ENCODE assay signal across 13 cellular contexts in the genomic region with DNA sequence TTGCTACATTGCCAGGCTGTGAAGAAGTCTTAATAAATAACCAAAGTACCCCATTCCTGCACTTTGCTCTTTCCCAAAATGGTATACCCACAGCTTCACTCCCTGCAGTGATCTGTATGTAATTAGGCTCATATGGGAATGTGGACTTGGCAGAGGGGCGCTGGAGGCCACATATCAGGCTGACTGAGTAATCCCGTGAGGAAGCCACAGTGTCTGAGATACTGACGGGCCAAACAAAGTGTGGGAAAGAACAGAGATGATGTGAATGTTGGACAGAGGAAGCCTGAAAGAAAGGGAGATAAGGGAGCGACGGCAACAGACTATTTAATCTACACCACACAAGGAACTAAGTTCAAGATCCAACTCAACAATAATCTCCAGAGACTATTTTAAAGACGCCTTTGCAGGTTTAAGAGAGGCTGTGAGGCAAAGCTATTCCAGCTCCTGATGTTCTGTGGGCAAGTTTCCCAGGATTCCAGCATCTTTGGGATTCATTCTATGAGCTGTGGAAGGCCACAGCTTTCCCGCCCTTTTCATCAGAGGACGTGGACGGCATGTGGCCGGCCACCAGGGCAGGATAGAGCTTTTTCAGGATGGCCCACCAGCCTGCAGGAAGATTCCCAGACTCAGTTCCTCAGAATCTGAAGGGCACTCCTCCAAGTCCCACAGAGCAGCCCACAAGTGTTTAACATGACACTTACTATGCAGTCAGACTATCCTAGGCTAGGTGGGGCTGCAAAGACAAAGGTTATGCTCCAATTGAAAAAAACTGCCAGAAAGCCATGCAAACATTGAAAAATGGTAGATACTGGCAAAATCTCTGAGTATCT.
A peak's percentile ranks its signal among the peaks of the same experiment; 100 is the strongest.
DNase-seq lines count a peak whose midpoint lies in the region; ATAC-seq, FAIRE-seq and TF ChIP-seq lines count a peak whose summit lies in the region.
"Had no signal": no experiment of that assay in that cellular context is flagged by ENCODE, and none has a peak within 500 bp of the region (broad histone marks: within the 10 kb centered on the region; RNA-seq: fewer than 3 reads in every experiment).

No MANE protein-coding gene starts in this region.

- H3K9ac ChIP-seq in HCT116 (ENCODE audit: low read length) (no peak overlapping the region), K562 (ENCODE audit: insufficient read depth in 1 of 2, low read depth in 2 of 2, low read length in 2 of 2) (no peak overlapping the region)

- no peaks in the 10 kb centered on the region for H3K27me3 ChIP-seq in ACC112 (ENCODE audit: insufficient read depth, low read length)
- no peaks in the 10 kb centered on the region for H3K27me3 ChIP-seq in HCT116 (ENCODE audit: insufficient read depth, low read length)
- peaks cover 9 to 23% of the 10 kb centered on the region in 2 experiments; a peak in 3 of 5 replicates for H3K27me3 ChIP-seq in K562 (ENCODE audit: control insufficient read depth in 2 of 2, insufficient read depth in 2 of 2, low read length in 2 of 2)
- H3K27me3 ChIP-seq in small intestine (ENCODE audit: control insufficient read depth in 2 of 2, insufficient read depth in 2 of 2, low read length in 2 of 2): no peaks in the 10 kb centered on the region
- H3K27me3 ChIP-seq: neutrophil, tibial artery had no signal

- FAIRE-seq in K562 (lab: Jason Lieb, UNC): no peak
- FAIRE-seq in small intestine (lab: Jason Lieb, UNC): no peak
- no peak for FAIRE-seq in D721Med (lab: Jason Lieb, UNC)
- FAIRE-seq: TTC549 had no signal

- BruUV-seq in HCT116 (replicated peaks; lab: Mats Ljungman, UMichigan) (no TSS peak), K562 (replicated peaks; lab: Mats Ljungman, UMichigan) (no TSS peak)

- H3K79me2 ChIP-seq in ACC112 (ENCODE audit: control insufficient read depth, insufficient read depth, low read length, unreplicated experiment): no peaks in the 10 kb centered on the region
- H3K79me2 ChIP-seq in HCT116 (ENCODE audit: insufficient read depth, low read length): no peaks in the 10 kb centered on the region
- no peaks in the 10 kb centered on the region for H3K79me2 ChIP-seq in K562 (ENCODE audit: control insufficient read depth, insufficient read depth, low read length)

- TF ChIP-seq EP300 in K562 (IDR thresholded peaks at IDR 0.05; ENCODE audit: low read length): no peak

- in situ Hi-C loops in K562 (cut with MboI): no loop called here

- POLR2A ChIA-PET in HCT116 (lab: Charles Lee) (no interaction called here), K562 (lab: Yijun Ruan, JAX) (no interaction called here)

- ATAC-seq in HCT116 (peak; percentile 62), K562 (no peak), HG02642 (IDR thresholded peaks at IDR 0.05; ENCODE audit: poor library complexity, unreplicated experiment) (no peak)

- WGBS in K562 (ENCODE audit: insufficient coverage, low coverage, missing lambda C conversion rate): under 1% methylated on average over 10 of the region's 10 CpGs
- 62 to 73% (median 69%) methylated on average over 10 of the region's 10 CpGs for WGBS in small intestine, 3 donors

- H3K4me1 Mint-ChIP-seq in activated naive CD4-positive, alpha-beta T cell treated with anti-CD3 and anti-CD28 coated beads for 36 hours (ENCODE audit: low read depth): peaks cover 9% of the 10 kb centered on the region

- H3K9me1 ChIP-seq in K562 (ENCODE audit: control insufficient read depth, insufficient read depth, low read length): no peaks in the 10 kb centered on the region

- H2AFZ ChIP-seq in ACC112 (ENCODE audit: low read length, unreplicated experiment): no peak overlapping the region
- H2AFZ ChIP-seq in HCT116 (ENCODE audit: low read depth, low read length, poor library complexity, severe bottlenecking): no peak overlapping the region
- no peak overlapping the region for H2AFZ ChIP-seq in K562 (ENCODE audit: low read depth, low read length)

- no peaks in the 10 kb centered on the region for H3K9me2 ChIP-seq in HCT116 (ENCODE audit: insufficient read depth)

- H3K27ac ChIP-seq in ACC112 (ENCODE audit: low read depth, low read length) (peak overlapping the region; percentile 59), HCT116 (ENCODE audit: low read depth, low read length) (no peak overlapping the region), K562 (ENCODE audit: extremely low read depth, low read depth, low read length) (no peak overlapping the region), small intestine (ENCODE audit: low read depth in 1 of 2, low read length in 1 of 2) (no peak overlapping the region)
- H3K27ac ChIP-seq: neutrophil, tibial artery had no signal

- H3K9me3 ChIP-seq in HCT116 (ENCODE audit: control insufficient read depth in 1 of 2, insufficient read depth in 1 of 2, low read depth in 1 of 2, low read length in 2 of 2) (no peaks in the 10 kb centered on the region), K562 (replicated peaks; ENCODE audit: control insufficient read depth, insufficient read depth, low read depth, low read length) (no peaks in the 10 kb centered on the region), small intestine (ENCODE audit: control insufficient read depth, low read depth) (no peaks in the 10 kb centered on the region)
- H3K9me3 ChIP-seq: neutrophil, tibial artery had no signal

- H3K4me3 ChIP-seq in ACC112 (ENCODE audit: low read depth, low read length) (no peak overlapping the region), HCT116 (replicated peaks in 1 of 2; ENCODE audit: low read depth in 1 of 2, low read length in 2 of 2) (no peak overlapping the region), K562 (no peak overlapping the region), small intestine (ENCODE audit: low read depth in 1 of 2, low read length in 2 of 2) (no peak overlapping the region)
- H3K4me3 ChIP-seq: tibial artery had no signal

- no peak overlapping the region for H3K4me3 Mint-ChIP-seq in activated naive CD4-positive, alpha-beta T cell treated with anti-CD3 and anti-CD28 coated beads for 36 hours
- H3K4me3 Mint-ChIP-seq: CD4-positive, CD25-positive, alpha-beta regulatory T cell had no signal

- no peaks in the 10 kb centered on the region for H3K36me3 ChIP-seq in ACC112 (ENCODE audit: insufficient read depth, low read length)
- H3K36me3 ChIP-seq in HCT116 (ENCODE audit: control insufficient read depth in 1 of 2, insufficient read depth in 2 of 2, low read length in 2 of 2): no peaks in the 10 kb centered on the region
- H3K36me3 ChIP-seq in K562 (ENCODE audit: control insufficient read depth, insufficient read depth, low read length): no peaks in the 10 kb centered on the region
- no peaks in the 10 kb centered on the region for H3K36me3 ChIP-seq in small intestine (ENCODE audit: control insufficient read depth in 2 of 2, insufficient read depth in 2 of 2, low read length in 2 of 2)

- RAD21 ChIA-PET in HCT116 (lab: Charles Lee; ENCODE audit: low non-redundant PET in 1 of 2, low total read pairs in 2 of 2, uncharacterized antibody in 2 of 2, unreplicated experiment in 2 of 2): no interaction called here

- intact Hi-C loops in HCT116 (cut with micrococcal nuclease) (no loop called here), K562 (cut with micrococcal nuclease) (no loop called here)
- intact Hi-C loops in activated naive CD4-positive, alpha-beta T cell treated with anti-CD3 and anti-CD28 coated beads for 36 hours (cut with micrococcal nuclease): no loop called here

- no peaks in the 10 kb centered on the region for H3K9me3 Mint-ChIP-seq in activated naive CD4-positive, alpha-beta T cell treated with anti-CD3 and anti-CD28 coated beads for 36 hours

- H3K27me3 Mint-ChIP-seq in activated naive CD4-positive, alpha-beta T cell treated with anti-CD3 and anti-CD28 coated beads for 36 hours (ENCODE audit: low read depth): no peaks in the 10 kb centered on the region
- H3K27me3 Mint-ChIP-seq: CD4-positive, CD25-positive, alpha-beta regulatory T cell had no signal

- H3K4me1 ChIP-seq in ACC112 (ENCODE audit: control insufficient read depth, insufficient read depth, low read length, unreplicated experiment) (peaks cover 14% of the 10 kb centered on the region), HCT116 (ENCODE audit: control insufficient read depth in 1 of 2, insufficient read depth in 2 of 2, low read length in 2 of 2) (peaks cover 5 to 19% of the 10 kb centered on the region in 2 experiments; a peak in 3 of 4 replicates), K562 (replicated peaks in 1 of 2; ENCODE audit: control insufficient read depth in 2 of 2, insufficient read depth in 2 of 2, low read length in 2 of 2) (no peaks in the 10 kb centered on the region), small intestine (ENCODE audit: control insufficient read depth in 2 of 2, insufficient read depth in 1 of 2, low read depth in 1 of 2, low read length in 1 of 2) (no peaks in the 10 kb centered on the region)

- peaks cover 6% of the 10 kb centered on the region for H3K36me3 Mint-ChIP-seq in activated naive CD4-positive, alpha-beta T cell treated with anti-CD3 and anti-CD28 coated beads for 36 hours (ENCODE audit: low read depth)

- DNase-seq in HCT116 (ENCODE audit: low read depth, low spot score): no peak
- no peak for DNase-seq in K562 (ENCODE audit: extremely low read depth in 1 of 4, low spot score in 3 of 4)
- DNase-seq in kidney tubule cell (ENCODE audit: low spot score): peak; percentile 52
- DNase-seq in small intestine: no peak
- DNase-seq in activated naive CD4-positive, alpha-beta T cell treated with anti-CD3 and anti-CD28 coated beads for 36 hours: no peak
- no peak for DNase-seq in D721Med (ENCODE audit: insufficient read length, low spot score)
- DNase-seq: NCI-H1930, tibial artery had no signal

- H4K20me1 ChIP-seq in HCT116 (ENCODE audit: insufficient read depth) (no peaks in the 10 kb centered on the region; the same call in 1 of the 2 replicates), K562 (replicated peaks; ENCODE audit: control insufficient read depth, insufficient read depth, low read length) (no peaks in the 10 kb centered on the region)

- H3K27ac Mint-ChIP-seq in activated naive CD4-positive, alpha-beta T cell treated with anti-CD3 and anti-CD28 coated beads for 36 hours: no peak overlapping the region

- CTCF ChIA-PET in HCT116 (lab: Charles Lee): interaction anchor here (1.9 to 2.3 kb wide), 2 partner anchors 10 to 12 kb away, joined by 5 to 8 read pairs; no protein-coding TSS in a partner anchor
- CTCF ChIA-PET in K562 (lab: Yijun Ruan, JAX; ENCODE audit: low intra/inter-chr PET ratio): no interaction called here
- CTCF ChIA-PET in activated naive CD4-positive, alpha-beta T cell treated with anti-CD3 and anti-CD28 coated beads for 36 hours (lab: Charles Lee): interaction anchor here (0.9 to 1.4 kb wide), 3 partner anchors 12 to 543 kb away, joined by 3 to 4 read pairs (median 3); no protein-coding TSS in a partner anchor

- no peak for TF ChIP-seq CTCF in HCT116 (IDR thresholded peaks at IDR 0.05 in 2 of 3, conservative IDR thresholded peaks at IDR 0.05 in 1 of 3; ENCODE audit: borderline replicate concordance in 1 of 3, insufficient read depth in 1 of 3, low read depth in 2 of 3, low read length in 2 of 3)
- no peak for TF ChIP-seq CTCF in K562 (IDR thresholded peaks at IDR 0.05 in 2 of 3, conservative IDR thresholded peaks at IDR 0.05 in 1 of 3; ENCODE audit: insufficient read depth in 2 of 3, low read depth in 1 of 3, low read length in 3 of 3)
- TF ChIP-seq CTCF in D721Med (IDR thresholded peaks at IDR 0.05; ENCODE audit: insufficient read depth, missing control alignments): no peak

- peak overlapping the region; percentile 40 for H3K4me2 ChIP-seq in HCT116 (ENCODE audit: low read length)
- H3K4me2 ChIP-seq in K562 (ENCODE audit: insufficient read depth, low read length): no peak overlapping the region

- TF ChIP-seq POLR2A in HCT116 (IDR thresholded peaks at IDR 0.05; ENCODE audit: borderline replicate concordance, extremely low read depth, insufficient read depth, insufficient read length): no peak
- no peak for TF ChIP-seq POLR2A in K562 (conservative IDR thresholded peaks at IDR 0.05)

- TF ChIP-seq RAD21 in HCT116 (IDR thresholded peaks at IDR 0.05; ENCODE audit: low read depth) (no peak), K562 (CRISPR knock-in tag; conservative IDR thresholded peaks at IDR 0.05 in 1 of 2, IDR thresholded peaks at IDR 0.05 in 1 of 2) (no peak)
